ENCODE assay signal across 10 cellular contexts in genomic region chr1:30684881-30685795, GRCh38. TPM values are rescaled to one million over a fixed set of nuclear protein-coding genes. Genes with fewer than 3 reads are reported as not detected.
A peak's percentile ranks its signal among the peaks of the same experiment; 100 is the strongest.
DNase-seq lines count a peak whose midpoint lies in the region; ATAC-seq and TF ChIP-seq lines count a peak whose summit lies in the region.
"Had no signal": no experiment of that assay in that cellular context is flagged by ENCODE, and none has a peak within 500 bp of the region (broad histone marks: within the 10 kb centered on the region; RNA-seq: fewer than 3 reads in every experiment).

No MANE protein-coding gene starts in this region.

- H3K4me1 ChIP-seq in duodenal mucosa (ENCODE audit: control insufficient read depth in 1 of 2, insufficient read depth in 2 of 2, low read length in 2 of 2) = no peaks in the 10 kb centered on the region

- intact Hi-C loops in natural killer cell (cut with micrococcal nuclease) = no loop called here

- DNase-seq in DMS79 treated with DMSO at 0.1 percent for 48 hours (lab: John Stamatoyannopoulos, UW) (peak; percentile 86), NCI-H69 (lab: John Stamatoyannopoulos, UW) (peak; percentile 86), natural killer cell (no peak), SK-N-DZ (ENCODE audit: low spot score) (no peak), NOMO-1 treated with dmso at 0.1 percent for 144 hours (lab: John Stamatoyannopoulos, UW; ENCODE audit: unreplicated experiment) (no peak), Ammon's horn (ENCODE audit: low spot score) (no peak)
- no peak for DNase-seq in effector CD4-positive, alpha-beta T cell

- H3K27ac Mint-ChIP-seq in natural killer cell = no peak overlapping the region

- TF ChIP-seq CTCF in natural killer cell (IDR thresholded peaks at IDR 0.05) = no peak

- no peak overlapping the region for H3K27ac ChIP-seq in duodenal mucosa (ENCODE audit: low read depth, low read length)

- peaks cover 48 to 59% of the 10 kb centered on the region in 2 donors for H3K27me3 Mint-ChIP-seq in natural killer cell (ENCODE audit: low read depth in 2 of 2)

- no peaks in the 10 kb centered on the region for H3K9me3 Mint-ChIP-seq in natural killer cell

- H3K36me3 ChIP-seq in duodenal mucosa (ENCODE audit: control insufficient read depth in 1 of 2, insufficient read depth in 2 of 2, low read length in 2 of 2) = no peaks in the 10 kb centered on the region

- H3K27me3 ChIP-seq in duodenal mucosa (ENCODE audit: control insufficient read depth in 1 of 2, insufficient read depth in 2 of 2, low read length in 2 of 2) = peaks cover 21 to 23% of the 10 kb centered on the region in 2 donors

- H3K36me3 Mint-ChIP-seq in natural killer cell = no peaks in the 10 kb centered on the region

- H3K9me3 ChIP-seq in duodenal mucosa (ENCODE audit: control insufficient read depth in 1 of 2, low read length in 2 of 2) = no peaks in the 10 kb centered on the region

- H3K4me3 Mint-ChIP-seq in natural killer cell = peak overlapping the region; percentile 84

- peak overlapping the region; percentile 50 to 54 for H3K4me3 ChIP-seq in duodenal mucosa (ENCODE audit: low read depth in 1 of 2, low read length in 2 of 2)
- H3K4me3 ChIP-seq: GM12878 had no signal

- ATAC-seq in natural killer cell = peak; percentile 25 to 85 (median 70)
- ATAC-seq: GM12878 had no signal

- H3K4me1 Mint-ChIP-seq in natural killer cell = peaks cover 9 to 10% of the 10 kb centered on the region in 2 donors

- H3K9ac ChIP-seq in duodenal mucosa (ENCODE audit: low read depth in 1 of 2, low read length in 2 of 2) = no peak overlapping the region

RNA-seq across cellular contexts. Expression of gene MATN1, which starts 38.2 kb away (rescaled TPM):
- total RNA-seq in natural killer cell = 1 to 10 TPM in 2 of 3 donors, under 1 TPM in 1; 0.93 to 1.7 (median 1.2) TPM
- not detected in 2 replicates for polyA plus RNA-seq in SK-N-DZ (2014; cell fraction: cytosol; rRNA removed)
- 1.6 TPM in 1 of 2 replicates, not detected in the other for polyA plus RNA-seq in SK-N-DZ (2014; cell fraction: nucleus; rRNA removed)
- total RNA-seq: subcutaneous adipose tissue had no signal

Comparison
In these comparisons a context has a peak if more than half of its experiments do, and no peak if none do; other contexts are left out.
1. DNase-seq: peak in DMS79 treated with DMSO at 0.1 percent for 48 hours (single experiment) and NCI-H69 (single experiment); none in natural killer cell (single experiment), effector CD4-positive, alpha-beta T cell (single experiment), SK-N-DZ (single experiment), NOMO-1 treated with dmso at 0.1 percent for 144 hours (single experiment) and Ammon's horn (single experiment).